ENCODE assay signal across 21 cellular contexts in the genomic region with DNA sequence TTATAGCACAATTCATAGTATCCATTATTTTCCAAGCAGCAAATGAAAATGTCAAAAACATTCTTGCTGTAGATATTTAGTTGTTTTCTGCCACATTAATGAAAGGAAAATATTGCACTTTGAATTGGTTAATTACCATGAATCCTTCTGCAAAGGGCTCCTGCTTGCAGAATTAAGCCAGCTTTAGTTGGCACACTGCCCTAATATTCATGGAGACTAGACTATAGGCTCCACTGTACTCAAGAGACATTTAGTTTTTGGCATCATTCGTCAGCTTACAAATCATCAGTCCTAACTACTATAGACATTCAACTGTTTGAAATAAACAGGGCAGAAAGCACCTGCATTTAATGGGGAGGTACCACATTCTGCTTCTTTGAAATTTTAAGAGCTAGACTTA.
DNase-seq lines count a peak whose midpoint lies in the region; ATAC-seq and TF ChIP-seq lines count a peak whose summit lies in the region.
"Had no signal": no experiment of that assay in that cellular context is flagged by ENCODE, and none has a peak within 500 bp of the region (broad histone marks: within the 10 kb centered on the region; RNA-seq: fewer than 3 reads in every experiment).

No MANE protein-coding gene starts in this region.

- no peak for ATAC-seq in HG03280 (IDR thresholded peaks at IDR 0.05; ENCODE audit: unreplicated experiment)
- ATAC-seq: activated T-cell treated with anti-CD3 and anti-CD28 coated beads, Interleukin-2, amount 50 U/mL, for 72 hours; HCT116; natural killer cell had no signal

- no peak for TF ChIP-seq CTCF in SK-N-SH (IDR thresholded peaks at IDR 0.05)
- no peak for TF ChIP-seq CTCF in colonic mucosa (IDR thresholded peaks at IDR 0.05)

- no peak overlapping the region for H2AFZ ChIP-seq in SK-N-SH (ENCODE audit: low read depth)

- intact Hi-C loops in colonic mucosa (cut with DNase I) = loop anchor here (10.0 kb wide), 2 partner anchors 102 to 192 kb away; no protein-coding TSS in a partner anchor

- no peaks in the 10 kb centered on the region for H3K79me2 ChIP-seq in SK-N-SH (ENCODE audit: insufficient read depth)

- POLR2A ChIA-PET in SK-N-SH (lab: Yijun Ruan, JAX) = no interaction called here

- H3K27ac ChIP-seq in SK-N-SH (ENCODE audit: low read depth in 2 of 2, low read length in 1 of 2) = no peak overlapping the region
- H3K27ac ChIP-seq in colonic mucosa = no peak overlapping the region
- H3K27ac ChIP-seq: coronary artery, esophagus muscularis mucosa, left ventricle myocardium inferior had no signal

- no peaks in the 10 kb centered on the region for H3K36me3 ChIP-seq in SK-N-SH (replicated peaks in 1 of 2; ENCODE audit: control insufficient read depth in 1 of 2, insufficient read depth in 2 of 2, low read length in 1 of 2)
- no peaks in the 10 kb centered on the region for H3K36me3 ChIP-seq in colonic mucosa
- H3K36me3 ChIP-seq: esophagus muscularis mucosa, left ventricle myocardium inferior had no signal

- no peak overlapping the region for H3K9ac ChIP-seq in SK-N-SH
- no peak overlapping the region for H3K9ac ChIP-seq in colonic mucosa (ENCODE audit: low read depth in 2 of 2, low read length in 2 of 2)

- no peaks in the 10 kb centered on the region for H3K27me3 ChIP-seq in SK-N-SH (ENCODE audit: insufficient read depth)
- H3K27me3 ChIP-seq in colonic mucosa = no peaks in the 10 kb centered on the region
- H3K27me3 ChIP-seq: esophagus muscularis mucosa had no signal

- no peak for TF ChIP-seq RAD21 in SK-N-SH (IDR thresholded peaks at IDR 0.05; ENCODE audit: low read length)

- DNase-seq in COR-L47 (lab: John Stamatoyannopoulos, UW) (peak; percentile 77), NCI-H1105 treated with DMSO at 0.1 percent for 48 hours (lab: John Stamatoyannopoulos, UW) (peak; percentile 98), NCI-H446 (lab: John Stamatoyannopoulos, UW) (peak; percentile 98 to 99), cerebellar cortex (ENCODE audit: low spot score) (peak; percentile 30), SK-N-SH (no peak), colonic mucosa (no peak)
- DNase-seq: activated CD4-positive, alpha-beta T cell treated with anti-CD3 and anti-CD28 coated beads for 48 hours; activated naive CD4-positive, alpha-beta T cell treated with Interleukin-2 at 50 U/mL for 16 hours; activated T-cell treated with anti-CD3 and anti-CD28 coated beads, Interleukin-2, amount 50 U/mL, for 72 hours; amniotic stem cell; hippocampal formation; left ventricle myocardium inferior; natural killer cell; NCI-H1048; NCI-H2227 treated with DMSO at 0.1 percent for 48 hours; small intestine; stimulated activated CD4-positive, alpha-beta T cell treated with anti-CD3 and anti-CD28 coated beads, Interleukin-2, amount 100 ng/mL, for 24 hours had no signal

- no peak overlapping the region for H3K4me2 ChIP-seq in SK-N-SH

- H3K4me3 ChIP-seq in SK-N-SH (ENCODE audit: low read depth in 2 of 2, low read length in 1 of 2) (no peak overlapping the region), colonic mucosa (no peak overlapping the region)
- H3K4me3 ChIP-seq: coronary artery, esophagus muscularis mucosa, left ventricle myocardium inferior had no signal

- no peaks in the 10 kb centered on the region for H3F3A ChIP-seq in SK-N-SH (replicated peaks; ENCODE audit: insufficient read depth)

- H3K9me3 ChIP-seq in SK-N-SH (no peaks in the 10 kb centered on the region), colonic mucosa (no peaks in the 10 kb centered on the region)
- H3K9me3 ChIP-seq: esophagus muscularis mucosa, left ventricle myocardium inferior had no signal

- no peak for TF ChIP-seq EP300 in SK-N-SH (IDR thresholded peaks at IDR 0.05; ENCODE audit: borderline replicate concordance in 1 of 2, low read depth in 1 of 2, low read length in 1 of 2)

- no peaks in the 10 kb centered on the region for H3K9me2 ChIP-seq in SK-N-SH

- CTCF ChIA-PET in SK-N-SH (lab: Yijun Ruan, JAX) = no interaction called here

- H3K4me1 ChIP-seq in SK-N-SH (ENCODE audit: control insufficient read depth in 1 of 2, insufficient read depth in 2 of 2, low read depth in 1 of 2, low read length in 1 of 2) (peaks cover 0 to 7% of the 10 kb centered on the region in 2 experiments; a peak in 2 of 4 replicates), colonic mucosa (no peaks in the 10 kb centered on the region)

- no peaks in the 10 kb centered on the region for H4K20me1 ChIP-seq in SK-N-SH (ENCODE audit: insufficient read depth)

- 82% methylated on average over 1 of the region's 1 CpG for WGBS in SK-N-SH (ENCODE audit: low lambda C conversion rate)

TF ChIP-seq in SK-N-SH, 30 proteins besides CTCF, POLR2A, EP300 and RAD21:
- TF ChIP-seq NFIC (IDR thresholded peaks at IDR 0.05; ENCODE audit: borderline replicate concordance) (no peak), IRF3 (IDR thresholded peaks at IDR 0.05; ENCODE audit: low read depth, low read length) (no peak), SMC3 (IDR thresholded peaks at IDR 0.05; ENCODE audit: low read depth, low read length) (no peak), GABPA (IDR thresholded peaks at IDR 0.05; ENCODE audit: low read depth) (no peak), RFX5 (IDR thresholded peaks at IDR 0.05; ENCODE audit: low read length) (no peak), FOXM1 (IDR thresholded peaks at IDR 0.05; ENCODE audit: low read depth) (no peak), JUND (IDR thresholded peaks at IDR 0.05) (no peak), CHD2 (IDR thresholded peaks at IDR 0.05; ENCODE audit: low read length, partially characterized antibody) (no peak)

Comparison
In these comparisons a context has a peak if more than half of its experiments do, and no peak if none do; other contexts are left out.
1. DNase-seq: peak in COR-L47 (single experiment), NCI-H1105 treated with DMSO at 0.1 percent for 48 hours (single experiment), NCI-H446 (2 of 2) and cerebellar cortex (single experiment); none in SK-N-SH (single experiment) and colonic mucosa (single experiment).